ENCODE assay signal across 8 cellular contexts in genomic region chr22:36986242-36986821, GRCh38. TPM values are rescaled to one million over a fixed set of nuclear protein-coding genes. Genes with fewer than 3 reads are reported as not detected.
DNase-seq lines count a peak whose midpoint lies in the region; ATAC-seq and TF ChIP-seq lines count a peak whose summit lies in the region.

No MANE protein-coding gene starts in this region.

- 50 to 52% methylated on average over 8 of the region's 8 CpGs for WGBS in body of pancreas, 2 donors

- H3K27ac Mint-ChIP-seq in progenitor cell of endocrine pancreas: no peak overlapping the region

- peaks cover 12% of the 10 kb centered on the region for H3K9me3 Mint-ChIP-seq in progenitor cell of endocrine pancreas (ENCODE audit: low read depth)

- H3K27me3 ChIP-seq in body of pancreas: peaks cover 0 to 4% of the 10 kb centered on the region in 2 donors

- H3K4me3 Mint-ChIP-seq in progenitor cell of endocrine pancreas (ENCODE audit: low read depth): no peak overlapping the region

- CTCF ChIA-PET in GM10248 (lab: Yijun Ruan, JAX): interaction anchor here (1.4 to 4.2 kb wide), 2 partner anchors 9 to 35 kb away, joined by 3 to 27 read pairs; no protein-coding TSS in a partner anchor

- no peaks in the 10 kb centered on the region for H3K36me3 Mint-ChIP-seq in progenitor cell of endocrine pancreas (ENCODE audit: insufficient read depth)

- no peak for DNase-seq in GM10248 (ENCODE audit: extremely low spot score)
- DNase-seq in NCI-H187 treated with DMSO at 0.1 percent for 48 hours (lab: John Stamatoyannopoulos, UW): peak; percentile 3
- peak in 3 of 4 donors; percentile 41 to 56 (median 51) for DNase-seq in body of pancreas
- no peak for DNase-seq in progenitor cell of endocrine pancreas (ENCODE audit: low spot score, unreplicated experiment)
- no peak for DNase-seq in T1000 (lab: John Stamatoyannopoulos, UW)
- DNase-seq in NCI-H1048 (lab: John Stamatoyannopoulos, UW): no peak
- DNase-seq in hypothalamus (lab: John Stamatoyannopoulos, UW): no peak

- TF ChIP-seq CTCF in GM10248 (IDR thresholded peaks at IDR 0.05; ENCODE audit: control extremely low read depth, extremely low read depth, low read depth, missing control alignments) (peak; percentile 12), body of pancreas (IDR thresholded peaks at IDR 0.05) (peak; percentile 11 to 61 (median 49)), progenitor cell of endocrine pancreas (IDR thresholded peaks at IDR 0.05; ENCODE audit: unreplicated experiment) (peak; percentile 59)

- H3K9me3 ChIP-seq in body of pancreas: peaks cover 0 to 10% (median 0%) of the 10 kb centered on the region in 3 donors

- H3K4me1 Mint-ChIP-seq in progenitor cell of endocrine pancreas (ENCODE audit: low read depth): no peaks in the 10 kb centered on the region

- ATAC-seq in body of pancreas (no peak), GM19452 (IDR thresholded peaks at IDR 0.05; ENCODE audit: unreplicated experiment) (no peak)

- intact Hi-C loops in body of pancreas (cut with DNase I): no loop called here

- TF ChIP-seq POLR2A in body of pancreas (IDR thresholded peaks at IDR 0.05): no peak

- peaks cover 36% of the 10 kb centered on the region for H3K27me3 Mint-ChIP-seq in progenitor cell of endocrine pancreas

- H3K27ac ChIP-seq in body of pancreas: no peak overlapping the region

- H3K4me1 ChIP-seq in body of pancreas: no peaks in the 10 kb centered on the region

- POLR2A ChIA-PET in GM10248 (lab: Yijun Ruan, JAX): no interaction called here

- H3K4me3 ChIP-seq in body of pancreas: no peak overlapping the region

- no peaks in the 10 kb centered on the region for H3K36me3 ChIP-seq in body of pancreas (replicated peaks in 1 of 2; ENCODE audit: insufficient read depth in 1 of 2, low read depth in 2 of 2)

RNA-seq across cellular contexts. Expression of gene TST, which starts 32.9 kb away (rescaled TPM):
- total RNA-seq in body of pancreas (10 to 100 TPM; 73.8 to 91.1 TPM), progenitor cell of endocrine pancreas (41.9 and 44.5 TPM in 2 replicates)

RNA-seq across cellular contexts. Expression of gene MPST, which starts 33.2 kb away (rescaled TPM):
- total RNA-seq in body of pancreas: 100 to 1,000 TPM; 173 TPM
- total RNA-seq in progenitor cell of endocrine pancreas: 98.2 and 101 TPM in 2 replicates

Comparison
In these comparisons a context has a peak if more than half of its experiments do, and no peak if none do; other contexts are left out.
1. DNase-seq: peak in NCI-H187 treated with DMSO at 0.1 percent for 48 hours (single experiment) and body of pancreas (3 of 4); none in GM10248 (single experiment), progenitor cell of endocrine pancreas (single experiment), T1000 (single experiment), NCI-H1048 (single experiment) and hypothalamus (0 of 51).
2. Peak in every context shown above with its lines, with median percentiles within 50 percentile points of each other: CTCF ChIP-seq.